12 cellular contexts compared by ENCODE assay signal in genomic region chr4:151268905-151269304, GRCh38. TPM values are rescaled to one million over a fixed set of nuclear protein-coding genes. Genes with fewer than 3 reads are reported as not detected.
"Had no signal": no experiment of that assay in that cellular context is flagged by ENCODE, and none has a peak within 500 bp of the region (broad histone marks: within the 10 kb centered on the region; RNA-seq: fewer than 3 reads in every experiment).

No MANE protein-coding gene starts in this region.

RNA-seq across cellular contexts. Expression of gene PRSS48, which starts 8.1 kb away (rescaled TPM):
- total RNA-seq: OCI-LY7, PC-3, PC-9, Peyer's patch, Right ventricle myocardium inferior, Right ventricle myocardium superior, RPMI7951, SJCRH30, SJSA1, SK-MEL-5, T-cell had no signal
- polyA plus RNA-seq: SK-N-SH had no signal

RNA-seq across cellular contexts. Expression of gene SH3D19, which starts 56.5 kb away (rescaled TPM):
- total RNA-seq: OCI-LY7 had no signal
